ENCODE assay signal across 20 cellular contexts in genomic region chr19:18450021-18450933, GRCh38. TPM values are rescaled to one million over a fixed set of nuclear protein-coding genes. Genes with fewer than 3 reads are reported as not detected.
DNase-seq lines count a peak whose midpoint lies in the region; ATAC-seq, FAIRE-seq and TF ChIP-seq lines count a peak whose summit lies in the region.
"Had no signal": no experiment of that assay in that cellular context is flagged by ENCODE, and none has a peak within 500 bp of the region (broad histone marks: within the 10 kb centered on the region; RNA-seq: fewer than 3 reads in every experiment).

No MANE protein-coding gene starts in this region.

- no peak for TF ChIP-seq POLR2A in GM12892 (IDR thresholded peaks at IDR 0.05; ENCODE audit: low read depth, low read length)

- H3K4me3 Mint-ChIP-seq in activated CD8-positive, alpha-beta T cell treated with anti-CD3 and anti-CD28 coated beads, Interleukin-2, amount 10 ng/mL, durations not matched to agents 7 days and 5 days = no peak overlapping the region
- H3K4me3 Mint-ChIP-seq in activated CD8-positive, alpha-beta T cell treated with anti-CD3 and anti-CD28 coated beads for 36 hours = no peak overlapping the region
- peak overlapping the region in 1 of 7 donors; percentile 84 for H3K4me3 Mint-ChIP-seq in CD8-positive, alpha-beta memory T cell
- no peak overlapping the region for H3K4me3 Mint-ChIP-seq in activated T-helper 17 cell treated with anti-CD3 and anti-CD28 coated beads, Interleukin-2, amount 50 U/mL, for 72 hours
- H3K4me3 Mint-ChIP-seq in nephron progenitor cell = no peak overlapping the region
- H3K4me3 Mint-ChIP-seq: activated B cell treated with CpG ODN at 0.5 μM for 24 hours; activated CD4-positive, alpha-beta memory T cell treated with anti-CD3 and anti-CD28 coated beads, Interleukin-2, amount 10 ng/mL, durations not matched to agents 7 days and 5 days; brain; naive thymus-derived CD8-positive, alpha-beta T cell had no signal

- H3K36me3 ChIP-seq in CD8-positive, alpha-beta memory T cell (ENCODE audit: insufficient read depth, low read length) = peaks cover 24% of the 10 kb centered on the region

- no peaks in the 10 kb centered on the region for H3K27me3 ChIP-seq in CD8-positive, alpha-beta memory T cell (ENCODE audit: insufficient read depth, low read length, poor library complexity, severe bottlenecking)
- H3K27me3 ChIP-seq: adrenal gland, esophagus muscularis mucosa, left lung, upper lobe of left lung had no signal

- peaks cover 2% of the 10 kb centered on the region for H3K4me1 Mint-ChIP-seq in activated CD8-positive, alpha-beta T cell treated with anti-CD3 and anti-CD28 coated beads, Interleukin-2, amount 10 ng/mL, durations not matched to agents 7 days and 5 days (ENCODE audit: low read depth)
- H3K4me1 Mint-ChIP-seq in activated CD8-positive, alpha-beta T cell treated with anti-CD3 and anti-CD28 coated beads for 36 hours (ENCODE audit: low read depth) = peaks cover 4% of the 10 kb centered on the region
- peaks cover 4 to 8% (median 5%) of the 10 kb centered on the region in 3 donors for H3K4me1 Mint-ChIP-seq in CD8-positive, alpha-beta memory T cell
- H3K4me1 Mint-ChIP-seq in activated T-helper 17 cell treated with anti-CD3 and anti-CD28 coated beads, Interleukin-2, amount 50 U/mL, for 72 hours = peaks cover 5% of the 10 kb centered on the region
- H3K4me1 Mint-ChIP-seq in nephron progenitor cell = peaks cover 41% of the 10 kb centered on the region

- CTCF ChIA-PET in activated CD8-positive, alpha-beta T cell treated with anti-CD3 and anti-CD28 coated beads, Interleukin-2, amount 10 ng/mL, durations not matched to agents 7 days and 5 days (lab: Charles Lee) = interaction anchor here (0.8 to 2.6 kb wide), 16 partner anchors 9 to 406 kb away, joined by 3 to 17 read pairs (median 3); partner anchors contain the start of genes KXD1, SSBP4 and UBA52
- CTCF ChIA-PET in activated CD8-positive, alpha-beta T cell treated with anti-CD3 and anti-CD28 coated beads for 36 hours (lab: Charles Lee) = interaction anchor here (0.8 to 4.5 kb wide), 24 partner anchors 11 to 426 kb away, joined by 3 to 46 read pairs (median 4); partner anchors contain the start of genes KXD1, REX1BD and UBA52
- CTCF ChIA-PET in CD8-positive, alpha-beta memory T cell (lab: Charles Lee) = interaction anchor here (0.7 to 4.2 kb wide), 28 partner anchors 7 to 537 kb away, joined by 3 to 30 read pairs (median 6); partner anchors contain the start of genes ELL, REX1BD, SSBP4 and UBA52

- DNase-seq in activated CD8-positive, alpha-beta T cell treated with anti-CD3 and anti-CD28 coated beads, Interleukin-2, amount 10 ng/mL, durations not matched to agents 7 days and 5 days = no peak
- DNase-seq in activated CD8-positive, alpha-beta T cell treated with anti-CD3 and anti-CD28 coated beads for 36 hours = no peak
- DNase-seq in CD8-positive, alpha-beta memory T cell = no peak
- DNase-seq in nephron progenitor cell (peak; percentile 1), NCI-H446 (lab: John Stamatoyannopoulos, UW) (no peak), GM12892 (ENCODE audit: insufficient read length) (no peak)
- no peak for DNase-seq in stimulated activated CD4-positive, alpha-beta T cell treated with anti-CD3 and anti-CD28 coated beads, Interleukin-12 subunit alpha, Interleukin-12 subunit beta, amount 100 ng/mL, for 4 hours
- DNase-seq: foreskin melanocyte had no signal

- no peaks in the 10 kb centered on the region for H3K9me3 ChIP-seq in CD8-positive, alpha-beta memory T cell (ENCODE audit: low read length)
- H3K9me3 ChIP-seq: adrenal gland, esophagus muscularis mucosa, left lung, upper lobe of left lung had no signal

- TF ChIP-seq CTCF in activated CD8-positive, alpha-beta T cell treated with anti-CD3 and anti-CD28 coated beads for 36 hours (IDR thresholded peaks at IDR 0.05) = no peak
- no peak for TF ChIP-seq CTCF in nephron progenitor cell (IDR thresholded peaks at IDR 0.05)

- FAIRE-seq in GM12892 (lab: Jason Lieb, UNC) = no peak

- H3K27me3 Mint-ChIP-seq in activated CD8-positive, alpha-beta T cell treated with anti-CD3 and anti-CD28 coated beads, Interleukin-2, amount 10 ng/mL, durations not matched to agents 7 days and 5 days (ENCODE audit: low read depth) = no peaks in the 10 kb centered on the region
- no peaks in the 10 kb centered on the region for H3K27me3 Mint-ChIP-seq in activated CD8-positive, alpha-beta T cell treated with anti-CD3 and anti-CD28 coated beads for 36 hours
- no peaks in the 10 kb centered on the region for H3K27me3 Mint-ChIP-seq in CD8-positive, alpha-beta memory T cell
- no peaks in the 10 kb centered on the region for H3K27me3 Mint-ChIP-seq in activated T-helper 17 cell treated with anti-CD3 and anti-CD28 coated beads, Interleukin-2, amount 50 U/mL, for 72 hours
- no peaks in the 10 kb centered on the region for H3K27me3 Mint-ChIP-seq in nephron progenitor cell (ENCODE audit: low read depth, poor library complexity)
- H3K27me3 Mint-ChIP-seq: activated B cell treated with CpG ODN at 0.5 μM for 24 hours; activated CD4-positive, alpha-beta memory T cell treated with anti-CD3 and anti-CD28 coated beads, Interleukin-2, amount 10 ng/mL, durations not matched to agents 7 days and 5 days; brain; naive thymus-derived CD8-positive, alpha-beta T cell had no signal

- H3K36me3 Mint-ChIP-seq in activated CD8-positive, alpha-beta T cell treated with anti-CD3 and anti-CD28 coated beads, Interleukin-2, amount 10 ng/mL, durations not matched to agents 7 days and 5 days (ENCODE audit: low read depth) = peaks cover 16% of the 10 kb centered on the region
- H3K36me3 Mint-ChIP-seq in activated CD8-positive, alpha-beta T cell treated with anti-CD3 and anti-CD28 coated beads for 36 hours (ENCODE audit: low read depth) = peaks cover 9% of the 10 kb centered on the region
- peaks cover 0 to 76% (median 6%) of the 10 kb centered on the region in 3 donors for H3K36me3 Mint-ChIP-seq in CD8-positive, alpha-beta memory T cell
- H3K36me3 Mint-ChIP-seq in activated T-helper 17 cell treated with anti-CD3 and anti-CD28 coated beads, Interleukin-2, amount 50 U/mL, for 72 hours (ENCODE audit: low read depth) = peaks cover 79% of the 10 kb centered on the region
- peaks cover 17% of the 10 kb centered on the region for H3K36me3 Mint-ChIP-seq in nephron progenitor cell (ENCODE audit: low read depth)

- POLR2A ChIA-PET in activated CD8-positive, alpha-beta T cell treated with anti-CD3 and anti-CD28 coated beads, Interleukin-2, amount 10 ng/mL, durations not matched to agents 7 days and 5 days (lab: Charles Lee) = no interaction called here
- POLR2A ChIA-PET in activated CD8-positive, alpha-beta T cell treated with anti-CD3 and anti-CD28 coated beads for 36 hours (lab: Charles Lee) = interaction anchor here (0.9 to 1.6 kb wide), 2 partner anchors 9 kb away, joined by 3 to 6 read pairs; no protein-coding TSS in a partner anchor
- POLR2A ChIA-PET in CD8-positive, alpha-beta memory T cell (lab: Charles Lee) = interaction anchor here (1.2 kb wide), 1 partner anchor 121 kb away, joined by 4 read pairs; the partner anchor contains the start of gene UBA52

- H3K27ac ChIP-seq in CD8-positive, alpha-beta memory T cell (ENCODE audit: low read depth, low read length) = no peak overlapping the region
- H3K27ac ChIP-seq: left lung, parathyroid adenoma had no signal

- H3K4me1 ChIP-seq in CD8-positive, alpha-beta memory T cell (ENCODE audit: insufficient read depth, low read length) = no peaks in the 10 kb centered on the region
- H3K4me1 ChIP-seq: parathyroid adenoma had no signal

- H3K4me3 ChIP-seq in CD8-positive, alpha-beta memory T cell (ENCODE audit: low read length) = no peak overlapping the region
- H3K4me3 ChIP-seq: adrenal gland, esophagus muscularis mucosa, left lung, upper lobe of left lung had no signal

- peak; percentile 20 for ATAC-seq in activated CD8-positive, alpha-beta T cell treated with anti-CD3 and anti-CD28 coated beads, Interleukin-2, amount 10 ng/mL, durations not matched to agents 7 days and 5 days
- ATAC-seq in activated CD8-positive, alpha-beta T cell treated with anti-CD3 and anti-CD28 coated beads for 36 hours = no peak
- ATAC-seq in activated T-helper 17 cell treated with anti-CD3 and anti-CD28 coated beads, Interleukin-2, amount 50 U/mL, for 72 hours (replicated peaks) = no peak

- no peak overlapping the region for H3K27ac Mint-ChIP-seq in activated CD8-positive, alpha-beta T cell treated with anti-CD3 and anti-CD28 coated beads, Interleukin-2, amount 10 ng/mL, durations not matched to agents 7 days and 5 days
- no peak overlapping the region for H3K27ac Mint-ChIP-seq in activated CD8-positive, alpha-beta T cell treated with anti-CD3 and anti-CD28 coated beads for 36 hours
- H3K27ac Mint-ChIP-seq in CD8-positive, alpha-beta memory T cell = peak overlapping the region in 5 of 8 donors; percentile 14 to 94 (median 80)
- H3K27ac Mint-ChIP-seq in activated T-helper 17 cell treated with anti-CD3 and anti-CD28 coated beads, Interleukin-2, amount 50 U/mL, for 72 hours = peak overlapping the region; percentile 41
- H3K27ac Mint-ChIP-seq in nephron progenitor cell = no peak overlapping the region
- H3K27ac Mint-ChIP-seq: activated B cell treated with CpG ODN at 0.5 μM for 24 hours; activated CD4-positive, alpha-beta memory T cell treated with anti-CD3 and anti-CD28 coated beads, Interleukin-2, amount 10 ng/mL, durations not matched to agents 7 days and 5 days had no signal

- intact Hi-C loops in activated CD8-positive, alpha-beta T cell treated with anti-CD3 and anti-CD28 coated beads for 36 hours (cut with micrococcal nuclease) = no loop called here

- H3K9me3 Mint-ChIP-seq in activated CD8-positive, alpha-beta T cell treated with anti-CD3 and anti-CD28 coated beads, Interleukin-2, amount 10 ng/mL, durations not matched to agents 7 days and 5 days (ENCODE audit: insufficient read depth) = no peaks in the 10 kb centered on the region
- no peaks in the 10 kb centered on the region for H3K9me3 Mint-ChIP-seq in activated CD8-positive, alpha-beta T cell treated with anti-CD3 and anti-CD28 coated beads for 36 hours
- H3K9me3 Mint-ChIP-seq in CD8-positive, alpha-beta memory T cell = no peaks in the 10 kb centered on the region
- H3K9me3 Mint-ChIP-seq in activated T-helper 17 cell treated with anti-CD3 and anti-CD28 coated beads, Interleukin-2, amount 50 U/mL, for 72 hours = no peaks in the 10 kb centered on the region
- no peaks in the 10 kb centered on the region for H3K9me3 Mint-ChIP-seq in nephron progenitor cell
- H3K9me3 Mint-ChIP-seq: activated B cell treated with CpG ODN at 0.5 μM for 24 hours; activated CD4-positive, alpha-beta memory T cell treated with anti-CD3 and anti-CD28 coated beads, Interleukin-2, amount 10 ng/mL, durations not matched to agents 7 days and 5 days; brain; H9; naive thymus-derived CD8-positive, alpha-beta T cell had no signal

RNA-seq across cellular contexts. Expression of gene ISYNA1, which starts 12.3 kb away (rescaled TPM):
- 10 to 100 TPM; 26.7 to 33.5 TPM for total RNA-seq in activated CD8-positive, alpha-beta T cell treated with anti-CD3 and anti-CD28 coated beads, Interleukin-2, amount 10 ng/mL, durations not matched to agents 7 days and 5 days
- total RNA-seq in activated CD8-positive, alpha-beta T cell treated with anti-CD3 and anti-CD28 coated beads for 36 hours = 10 to 100 TPM; 48.6 to 54.9 TPM
- 10 to 100 TPM; 18.2 to 20.3 TPM for total RNA-seq in CD8-positive, alpha-beta memory T cell
- 33.2 TPM for polyA plus RNA-seq in CD8-positive, alpha-beta memory T cell
- total RNA-seq in activated T-helper 17 cell treated with anti-CD3 and anti-CD28 coated beads, Interleukin-2, amount 50 U/mL, for 72 hours = 10 to 100 TPM; 15.9 to 22.0 TPM
- 9.3 TPM for polyA plus RNA-seq in GM12892 (2012; ENCODE audit: missing spikeins)

RNA-seq across cellular contexts. Expression of gene SSBP4, which starts 31.1 kb away (rescaled TPM):
- 100 to 1,000 TPM; 198 to 204 TPM for total RNA-seq in activated CD8-positive, alpha-beta T cell treated with anti-CD3 and anti-CD28 coated beads, Interleukin-2, amount 10 ng/mL, durations not matched to agents 7 days and 5 days
- 100 to 1,000 TPM in 1 of 2 experiments, 10 to 100 TPM in 1; 98.2 to 102 TPM for total RNA-seq in activated CD8-positive, alpha-beta T cell treated with anti-CD3 and anti-CD28 coated beads for 36 hours
- 100 to 1,000 TPM; 111 to 131 TPM for total RNA-seq in CD8-positive, alpha-beta memory T cell
- 108 TPM for polyA plus RNA-seq in CD8-positive, alpha-beta memory T cell
- total RNA-seq in activated T-helper 17 cell treated with anti-CD3 and anti-CD28 coated beads, Interleukin-2, amount 50 U/mL, for 72 hours = 100 to 1,000 TPM in 1 of 2 donors, 10 to 100 TPM in 1; 73.8 to 169 TPM
- polyA plus RNA-seq in GM12892 (2012; ENCODE audit: missing spikeins) = 24.2 TPM

RNA-seq across cellular contexts. Expression of gene LRRC25, which starts 52.9 kb away (rescaled TPM):
- under 1 TPM; 0.53 to 0.68 TPM for total RNA-seq in activated CD8-positive, alpha-beta T cell treated with anti-CD3 and anti-CD28 coated beads, Interleukin-2, amount 10 ng/mL, durations not matched to agents 7 days and 5 days
- not detected for total RNA-seq in activated CD8-positive, alpha-beta T cell treated with anti-CD3 and anti-CD28 coated beads for 36 hours
- under 1 TPM; 0.26 to 0.31 TPM for total RNA-seq in CD8-positive, alpha-beta memory T cell
- not detected for polyA plus RNA-seq in CD8-positive, alpha-beta memory T cell
- total RNA-seq in activated T-helper 17 cell treated with anti-CD3 and anti-CD28 coated beads, Interleukin-2, amount 50 U/mL, for 72 hours = not detected
- 1.1 TPM for polyA plus RNA-seq in GM12892 (2012; ENCODE audit: missing spikeins)
- total RNA-seq: A172; activated CD4-positive, alpha-beta memory T cell treated with anti-CD3 and anti-CD28 coated beads, Interleukin-2, amount 10 ng/mL, durations not matched to agents 7 days and 5 days; H9 had no signal

Comparison
In these comparisons a context has a peak if more than half of its experiments do, and no peak if none do; other contexts are left out.
1. H3K27ac Mint-ChIP-seq: peak in CD8-positive, alpha-beta memory T cell (5 of 8) and activated T-helper 17 cell treated with anti-CD3 and anti-CD28 coated beads, Interleukin-2, amount 50 U/mL, for 72 hours (single experiment); none in activated CD8-positive, alpha-beta T cell treated with anti-CD3 and anti-CD28 coated beads, Interleukin-2, amount 10 ng/mL, durations not matched to agents 7 days and 5 days (single experiment), activated CD8-positive, alpha-beta T cell treated with anti-CD3 and anti-CD28 coated beads for 36 hours (single experiment) and nephron progenitor cell (single experiment).